In the genomic region with DNA sequence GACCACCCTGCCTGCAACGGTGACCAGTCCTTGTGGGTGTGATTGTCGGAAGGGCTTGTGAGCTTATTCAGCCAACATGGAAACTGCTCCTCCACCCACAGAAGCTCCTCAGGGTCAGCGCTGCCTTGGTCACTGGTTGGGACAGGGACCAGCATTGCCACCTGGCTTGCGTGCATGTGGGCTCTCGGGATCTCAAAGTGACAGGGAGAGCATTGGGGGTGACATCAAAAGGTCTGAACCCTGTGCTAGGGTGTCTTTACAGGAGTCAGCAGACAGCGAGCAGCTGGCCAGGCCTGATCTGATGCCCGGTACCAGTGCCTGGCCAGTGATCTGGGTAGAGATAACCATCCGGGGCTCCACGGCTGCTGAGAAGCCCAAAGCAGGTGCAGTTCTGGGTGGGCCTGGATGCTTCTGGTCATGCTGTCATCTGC, we compare ENCODE assay signal across 22 cellular contexts.
"Had no signal": no experiment of that assay in that cellular context is flagged by ENCODE, and none has a peak within 500 bp of the region (broad histone marks: within the 10 kb centered on the region; RNA-seq: fewer than 3 reads in every experiment).

No MANE protein-coding gene starts in this region.

- H3K27ac Mint-ChIP-seq: immature natural killer cell; natural killer cell; stimulated activated naive B cell treated with anti-CD40 and anti-IgM and Interleukin-4, amounts not matched to agents 10 μg/mL and 1 μg/mL and 100 μg/mL, for 72 hours; stimulated activated naive CD8-positive, alpha-beta T cell treated with anti-CD3 and anti-CD28 coated beads, Interleukin-15, amount 100 ng/mL, for 72 hours had no signal

- H3K9ac ChIP-seq: parathyroid adenoma had no signal

- H3K9me3 Mint-ChIP-seq: immature natural killer cell; natural killer cell; neural crest cell; stimulated activated naive CD8-positive, alpha-beta T cell treated with anti-CD3 and anti-CD28 coated beads, Interleukin-15, amount 100 ng/mL, for 72 hours had no signal

- H3K9me3 ChIP-seq: psoas muscle, spleen, testis had no signal

- H3K27ac ChIP-seq: dorsolateral prefrontal cortex, parathyroid adenoma, psoas muscle, spleen, testis had no signal

- H3K4me3 Mint-ChIP-seq: immature natural killer cell; natural killer cell; neural crest cell; stimulated activated naive B cell treated with anti-CD40 and anti-IgM and Interleukin-4, amounts not matched to agents 10 μg/mL and 1 μg/mL and 100 μg/mL, for 72 hours; stimulated activated naive CD8-positive, alpha-beta T cell treated with anti-CD3 and anti-CD28 coated beads, Interleukin-15, amount 100 ng/mL, for 72 hours had no signal

- DNase-seq: central memory CD4-positive, alpha-beta T cell; cortex of kidney; effector CD8-positive, alpha-beta T cell; immature natural killer cell; left colon; left ventricle myocardium superior; natural killer cell; occipital lobe; psoas muscle; stimulated activated CD4-positive, alpha-beta T cell treated with anti-CD3 and anti-CD28 coated beads, Interleukin-15, amount 100 ng/mL, for 24 hours; stimulated activated CD4-positive, alpha-beta T cell treated with anti-CD3 and anti-CD28 coated beads, Interleukin-1b, Interleukin-23, amount 100 ng/mL, for 48 hours; stimulated activated CD4-positive, alpha-beta T cell treated with anti-CD3 and anti-CD28 coated beads, Interleukin-4, amount 100 ng/mL, for 4 hours; stimulated activated naive B cell treated with anti-CD40 and anti-IgM and Interleukin-4, amounts not matched to agents 10 μg/mL and 1 μg/mL and 100 μg/mL, for 72 hours; stimulated activated naive CD8-positive, alpha-beta T cell treated with anti-CD3 and anti-CD28 coated beads, Interleukin-15, amount 100 ng/mL, for 72 hours; testis; trophoblast cell had no signal

- ATAC-seq: esophagus mucosa; left colon; left ventricle myocardium superior; psoas muscle; stimulated activated naive B cell treated with anti-CD40 and anti-IgM and Interleukin-4, amounts not matched to agents 10 μg/mL and 1 μg/mL and 100 μg/mL, for 72 hours; stimulated activated naive CD8-positive, alpha-beta T cell treated with anti-CD3 and anti-CD28 coated beads, Interleukin-15, amount 100 ng/mL, for 72 hours had no signal

- H3K4me3 ChIP-seq: dorsolateral prefrontal cortex, lung, psoas muscle, spleen, testis had no signal

- H2AFZ ChIP-seq: parathyroid adenoma had no signal

- H3K36me3 Mint-ChIP-seq: immature natural killer cell; natural killer cell; stimulated activated naive B cell treated with anti-CD40 and anti-IgM and Interleukin-4, amounts not matched to agents 10 μg/mL and 1 μg/mL and 100 μg/mL, for 72 hours had no signal

- H3K36me3 ChIP-seq: spleen had no signal

- H3K4me1 ChIP-seq: parathyroid adenoma, psoas muscle had no signal

- H3K27me3 ChIP-seq: dorsolateral prefrontal cortex, testis had no signal
